8 cellular contexts compared by ENCODE assay signal in the genomic region with DNA sequence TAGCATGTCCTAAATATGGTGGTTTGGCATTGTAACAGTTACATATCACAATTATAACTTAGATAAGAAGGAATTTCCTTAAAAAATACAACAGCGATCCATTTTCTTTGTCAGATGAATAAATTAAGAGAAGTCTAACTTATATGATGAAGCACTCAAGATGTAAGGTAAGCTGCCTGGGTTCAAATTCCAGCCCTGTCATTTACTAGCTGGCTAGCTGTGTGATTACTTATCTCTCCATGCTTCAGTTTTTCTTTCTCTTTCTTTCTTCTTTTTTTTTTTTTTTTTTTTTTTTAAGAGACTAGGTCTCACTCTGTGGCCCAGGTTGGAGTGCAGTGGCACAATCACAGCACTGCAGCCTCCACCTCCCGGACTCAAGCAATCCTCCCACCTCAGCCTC. TPM values are rescaled to one million over a fixed set of nuclear protein-coding genes. Genes with fewer than 3 reads are reported as not detected.
"Had no signal": no experiment of that assay in that cellular context is flagged by ENCODE, and none has a peak within 500 bp of the region (broad histone marks: within the 10 kb centered on the region; RNA-seq: fewer than 3 reads in every experiment).

No MANE protein-coding gene starts in this region.

- H2AFZ ChIP-seq: GM23338 had no signal

- H3K4me2 ChIP-seq: GM23338 had no signal

- FAIRE-seq: H1, H54, HTR-8/SVneo had no signal

- ATAC-seq: GM23338 had no signal

- DNase-seq: H9, HCEC 1CT, IMR-90 had no signal

- H3K4me3 ChIP-seq: GM23338 had no signal

RNA-seq across cellular contexts. Expression of gene LDHC, which starts 39.9 kb away (rescaled TPM):
- total RNA-seq: HT-29, IMR-90 had no signal
- polyA plus RNA-seq: GM23338, IMR-90 had no signal
